ENCODE assay signal across 14 cellular contexts in the genomic region with DNA sequence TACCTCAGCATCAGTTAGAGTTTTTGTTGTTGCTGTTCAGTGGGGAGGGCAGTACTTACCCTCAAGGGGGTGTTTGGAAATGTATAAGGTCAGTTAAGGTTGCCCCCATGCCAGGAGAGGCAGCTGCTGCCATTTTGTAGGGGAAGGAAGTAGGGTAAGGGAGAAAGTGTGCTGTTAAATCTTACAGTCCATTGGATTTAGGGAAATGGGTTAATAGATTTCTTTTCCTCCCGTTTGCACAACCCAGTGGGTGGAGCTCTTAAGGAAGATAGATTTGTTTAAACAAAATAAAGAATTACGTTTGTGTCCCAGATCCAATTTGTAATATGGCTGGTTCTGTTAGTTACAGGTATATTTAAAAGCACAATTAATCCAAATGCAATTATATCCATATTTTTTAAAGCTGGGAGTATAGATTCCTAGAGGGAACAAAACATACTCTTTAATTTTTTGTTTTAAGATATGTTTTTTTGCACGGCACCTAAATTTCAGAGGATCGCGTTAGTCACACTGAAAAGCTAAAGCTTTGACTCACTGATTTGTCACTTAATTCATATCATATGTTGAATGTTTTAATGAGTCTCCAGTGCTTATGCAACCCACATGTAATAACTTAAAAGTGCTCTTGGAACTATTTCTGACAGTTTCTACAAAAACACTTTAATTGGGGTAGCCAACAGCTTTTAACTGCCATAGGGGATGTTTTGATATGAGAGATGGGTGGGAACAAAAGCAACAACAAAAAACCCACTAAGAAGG. TPM values are rescaled to one million over a fixed set of nuclear protein-coding genes. Genes with fewer than 3 reads are reported as not detected.
DNase-seq lines count a peak whose midpoint lies in the region; ATAC-seq and TF ChIP-seq lines count a peak whose summit lies in the region.
"Had no signal": no experiment of that assay in that cellular context is flagged by ENCODE, and none has a peak within 500 bp of the region (broad histone marks: within the 10 kb centered on the region; RNA-seq: fewer than 3 reads in every experiment).

No MANE protein-coding gene starts in this region.

- H3K36me3 ChIP-seq in brain microvascular endothelial cell (replicated peaks) (no peaks in the 10 kb centered on the region), left lung (no peaks in the 10 kb centered on the region)
- H3K36me3 ChIP-seq: spleen had no signal

- peaks cover 0 to 4% of the 10 kb centered on the region in 2 donors for H3K4me1 ChIP-seq in left lung
- H3K4me1 ChIP-seq: spleen had no signal

- no peak overlapping the region for H3K4me3 ChIP-seq in brain microvascular endothelial cell (ENCODE audit: low read depth, low read length)
- H3K4me3 ChIP-seq in left lung, result no peak overlapping the region
- H3K4me3 ChIP-seq: spleen had no signal

- ATAC-seq in left lung, result peak; percentile 40
- no peak for ATAC-seq in GM19023 (IDR thresholded peaks at IDR 0.05; ENCODE audit: unreplicated experiment)
- ATAC-seq: natural killer cell had no signal

- TF ChIP-seq CTCF in brain microvascular endothelial cell (IDR thresholded peaks at IDR 0.05; ENCODE audit: low read depth, low read length, missing control alignments) (no peak), left lung (IDR thresholded peaks at IDR 0.05) (no peak)

- H3K27me3 ChIP-seq in brain microvascular endothelial cell (replicated peaks) (no peaks in the 10 kb centered on the region), left lung (no peaks in the 10 kb centered on the region)
- H3K27me3 ChIP-seq: spleen had no signal

- H3K27ac ChIP-seq in brain microvascular endothelial cell, result peak overlapping the region; percentile 64
- H3K27ac ChIP-seq in left lung, result peak overlapping the region in 1 of 2 donors; percentile 20
- H3K27ac ChIP-seq: C4-2B, spleen had no signal

- no peaks in the 10 kb centered on the region for H3K9me3 ChIP-seq in left lung
- H3K9me3 ChIP-seq: spleen had no signal

- DNase-seq in AG08396 (ENCODE audit: low spot score), result peak; percentile 28
- DNase-seq in M059J (ENCODE audit: low read depth), result peak; percentile 61
- DNase-seq in brain microvascular endothelial cell, result peak; percentile 28
- no peak for DNase-seq in left lung
- DNase-seq in mesenteric fat pad (ENCODE audit: low spot score), result no peak
- no peak for DNase-seq in amygdala (lab: John Stamatoyannopoulos, UW)
- DNase-seq in activated naive CD4-positive, alpha-beta T cell treated with anti-CD3 and anti-CD28 coated beads, Interleukin-2, amount 50 U/mL, for 16 hours, result no peak
- DNase-seq: activated CD4-positive, alpha-beta T cell treated with anti-CD3 and anti-CD28 coated beads, Interleukin-2, amount 50 U/mL, for 48 hours; activated effector memory CD4-positive, alpha-beta T cell treated with anti-CD3 and anti-CD28 coated beads, Interleukin-2, amount 50 U/mL, for 16 hours; Kasumi-1; natural killer cell; spleen had no signal

- in situ Hi-C loops in brain microvascular endothelial cell (cut with HindIII; ENCODE audit: low pct_ligation_motif_present, low sequenced_read_pairs), result no loop called here

- intact Hi-C loops in left lung (cut with DNase I), result no loop called here

RNA-seq across cellular contexts. Expression of gene CWC22, which starts 9.0 kb away (rescaled TPM):
- total RNA-seq in M059J (2014; rRNA removed; shearing (Covaris generic)), result 10.9 and 15.9 TPM in 2 replicates
- total RNA-seq in left lung, result 10 to 100 TPM; 13.9 to 16.0 TPM
- total RNA-seq in mesenteric fat pad, result 16.6 TPM

Comparison
In these comparisons a context has a peak if more than half of its experiments do, and no peak if none do; other contexts are left out.
1. DNase-seq: peak in AG08396 (single experiment), M059J (single experiment) and brain microvascular endothelial cell (single experiment); none in left lung (0 of 2), mesenteric fat pad (single experiment), amygdala (0 of 56) and activated naive CD4-positive, alpha-beta T cell treated with anti-CD3 and anti-CD28 coated beads, Interleukin-2, amount 50 U/mL, for 16 hours (single experiment).